Comparison of ENCODE assay signal across 9 cellular contexts in genomic region chr3:55481067-55481917, GRCh38. TPM values are rescaled to one million over a fixed set of nuclear protein-coding genes. Genes with fewer than 3 reads are reported as not detected.
DNase-seq lines count a peak whose midpoint lies in the region; ATAC-seq and TF ChIP-seq lines count a peak whose summit lies in the region.
"Had no signal": no experiment of that assay in that cellular context is flagged by ENCODE, and none has a peak within 500 bp of the region (broad histone marks: within the 10 kb centered on the region; RNA-seq: fewer than 3 reads in every experiment).

No MANE protein-coding gene starts in this region.

- H3K27me3 ChIP-seq in skeletal muscle satellite cell (ENCODE audit: control insufficient read depth, insufficient read depth, low read length): no peaks in the 10 kb centered on the region

- H3K9ac ChIP-seq in skeletal muscle satellite cell (ENCODE audit: low read depth, low read length): peak overlapping the region; percentile 85

- no peak for TF ChIP-seq CTCF in astrocyte of the spinal cord (IDR thresholded peaks at IDR 0.05; ENCODE audit: low read depth, low read length)

- ATAC-seq in GM18858 (IDR thresholded peaks at IDR 0.05; ENCODE audit: unreplicated experiment) (no peak), GM18505 (IDR thresholded peaks at IDR 0.05; ENCODE audit: unreplicated experiment) (no peak), HG03460 (IDR thresholded peaks at IDR 0.05; ENCODE audit: unreplicated experiment) (no peak)

- no peaks in the 10 kb centered on the region for H3K9me3 ChIP-seq in skeletal muscle satellite cell (replicated peaks; ENCODE audit: low read length)

- H3K4me1 ChIP-seq in skeletal muscle satellite cell (ENCODE audit: control insufficient read depth, insufficient read depth, low read length): peaks cover 65% of the 10 kb centered on the region

- DNase-seq in H4 (ENCODE audit: low spot score): peak; percentile 53
- peak; percentile 73 for DNase-seq in astrocyte of the spinal cord (ENCODE audit: low read depth, low spot score)
- no peak for DNase-seq in DMS79 treated with DMSO at 0.1 percent for 48 hours (lab: John Stamatoyannopoulos, UW)
- DNase-seq: activated CD4-positive, alpha-beta T cell treated with anti-CD3 and anti-CD28 coated beads for 1 hour had no signal

- TF ChIP-seq POLR2A in GM18505 (IDR thresholded peaks at IDR 0.05; ENCODE audit: borderline replicate concordance, extremely low read depth, insufficient read depth, insufficient read length): no peak

- H3K36me3 ChIP-seq in skeletal muscle satellite cell (ENCODE audit: insufficient read depth, low read length): peaks cover 62% of the 10 kb centered on the region

- peak overlapping the region; percentile 73 for H3K4me3 ChIP-seq in astrocyte of the spinal cord (ENCODE audit: low read depth, low read length)
- H3K4me3 ChIP-seq in iPS-11a (ENCODE audit: low read depth, low read length): peak overlapping the region; percentile 44
- peak overlapping the region; percentile 71 for H3K4me3 ChIP-seq in skeletal muscle satellite cell (ENCODE audit: low read length)

- in situ Hi-C loops in astrocyte of the spinal cord (cut with HindIII; ENCODE audit: low sequenced_read_pairs): loop anchor here (25.0 kb wide), 1 partner anchor 594 kb away; no protein-coding TSS in a partner anchor

- peak overlapping the region; percentile 96 for H3K4me2 ChIP-seq in skeletal muscle satellite cell (ENCODE audit: low read length)

RNA-seq across cellular contexts. Expression of gene WNT5A, which starts 5.8 kb away (rescaled TPM):
- 40.8 and 63.3 TPM in 2 replicates for total RNA-seq in H4 (2014; rRNA removed; shearing (Covaris generic))
- total RNA-seq in skeletal muscle satellite cell (2012; rRNA removed): 84.9 and 197 TPM in 2 replicates
